In genomic region chr4:36348403-36348938, GRCh38 we compare ENCODE assay signal across 9 cellular contexts.
A peak's percentile ranks its signal among the peaks of the same experiment; 100 is the strongest.
DNase-seq lines count a peak whose midpoint lies in the region; ATAC-seq and TF ChIP-seq lines count a peak whose summit lies in the region.
"Had no signal": no experiment of that assay in that cellular context is flagged by ENCODE, and none has a peak within 500 bp of the region (broad histone marks: within the 10 kb centered on the region; RNA-seq: fewer than 3 reads in every experiment).

No MANE protein-coding gene starts in this region.

- DNase-seq in activated gamma-delta T cell treated with anti-CD3 and anti-CD28 coated beads, Interleukin-2, amount 50 U/mL, for 16 hours (ENCODE audit: low read depth), result peak; percentile 24
- DNase-seq in activated gamma-delta T cell (lab: John Stamatoyannopoulos, UW) (no peak), tibial artery (no peak), HUDEP-2 (lab: John Stamatoyannopoulos, UW; ENCODE audit: unreplicated experiment in 76 of 76) (no peak), ascending aorta (ENCODE audit: low spot score in 2 of 2) (no peak)
- peak; percentile 55 for DNase-seq in activated CD8-positive, alpha-beta memory T cell treated with anti-CD3 and anti-CD28 coated beads, Interleukin-2, amount 10 ng/mL, durations not matched to agents 7 days and 5 days
- peak; percentile 46 for DNase-seq in stimulated activated naive CD8-positive, alpha-beta T cell treated with anti-CD3 and anti-CD28 coated beads, Interleukin-15, Interleukin-2, amounts not matched to agents 100 U/mL and 50 U/mL, for 24 hours

- TF ChIP-seq CTCF in tibial artery (IDR thresholded peaks at IDR 0.05), result no peak
- no peak for TF ChIP-seq CTCF in ascending aorta (IDR thresholded peaks at IDR 0.05)

- no peaks in the 10 kb centered on the region for H3K4me1 ChIP-seq in tibial artery
- no peaks in the 10 kb centered on the region for H3K4me1 ChIP-seq in ascending aorta

- no peaks in the 10 kb centered on the region for H3K9me3 ChIP-seq in tibial artery
- H3K9me3 ChIP-seq in ascending aorta, result no peaks in the 10 kb centered on the region

- H3K27ac ChIP-seq in tibial artery (no peak overlapping the region), ascending aorta (no peak overlapping the region)
- H3K27ac ChIP-seq: C4-2B had no signal

- H3K4me1 Mint-ChIP-seq in activated CD8-positive, alpha-beta memory T cell treated with anti-CD3 and anti-CD28 coated beads, Interleukin-2, amount 10 ng/mL, durations not matched to agents 7 days and 5 days, result peaks cover 35% of the 10 kb centered on the region

- H3K4me3 ChIP-seq in tibial artery, result no peak overlapping the region
- no peak overlapping the region for H3K4me3 ChIP-seq in ascending aorta

- peak overlapping the region; percentile 63 for H3K27ac Mint-ChIP-seq in activated CD8-positive, alpha-beta memory T cell treated with anti-CD3 and anti-CD28 coated beads, Interleukin-2, amount 10 ng/mL, durations not matched to agents 7 days and 5 days

- H3K27me3 Mint-ChIP-seq in activated CD8-positive, alpha-beta memory T cell treated with anti-CD3 and anti-CD28 coated beads, Interleukin-2, amount 10 ng/mL, durations not matched to agents 7 days and 5 days, result no peaks in the 10 kb centered on the region

- no peaks in the 10 kb centered on the region for H3K36me3 Mint-ChIP-seq in activated CD8-positive, alpha-beta memory T cell treated with anti-CD3 and anti-CD28 coated beads, Interleukin-2, amount 10 ng/mL, durations not matched to agents 7 days and 5 days

- H3K9me3 Mint-ChIP-seq in activated CD8-positive, alpha-beta memory T cell treated with anti-CD3 and anti-CD28 coated beads, Interleukin-2, amount 10 ng/mL, durations not matched to agents 7 days and 5 days (ENCODE audit: low read depth), result no peaks in the 10 kb centered on the region

- intact Hi-C loops in tibial artery (cut with DNase I; ENCODE audit: low total_unique reads), result no loop called here
- intact Hi-C loops in ascending aorta (cut with DNase I), result no loop called here

- H3K36me3 ChIP-seq in tibial artery, result no peaks in the 10 kb centered on the region
- H3K36me3 ChIP-seq in ascending aorta, result no peaks in the 10 kb centered on the region

- CTCF ChIA-PET in activated CD8-positive, alpha-beta memory T cell treated with anti-CD3 and anti-CD28 coated beads, Interleukin-2, amount 10 ng/mL, durations not matched to agents 7 days and 5 days (lab: Charles Lee), result interaction anchor here (0.7 to 3.7 kb wide), 6 partner anchors 9 to 159 kb away, joined by 3 to 64 read pairs (median 6); no protein-coding TSS in a partner anchor

- H3K27me3 ChIP-seq in tibial artery (no peaks in the 10 kb centered on the region), ascending aorta (no peaks in the 10 kb centered on the region)

- H3K4me3 Mint-ChIP-seq in activated CD8-positive, alpha-beta memory T cell treated with anti-CD3 and anti-CD28 coated beads, Interleukin-2, amount 10 ng/mL, durations not matched to agents 7 days and 5 days, result no peak overlapping the region

- peak; percentile 85 for ATAC-seq in HG02970 (IDR thresholded peaks at IDR 0.05; ENCODE audit: low FRiP score, unreplicated experiment)
- peak; percentile 67 for ATAC-seq in activated CD8-positive, alpha-beta memory T cell treated with anti-CD3 and anti-CD28 coated beads, Interleukin-2, amount 10 ng/mL, durations not matched to agents 7 days and 5 days
- peak; percentile 97 for ATAC-seq in stimulated activated naive CD8-positive, alpha-beta T cell treated with anti-CD3 and anti-CD28 coated beads, Interleukin-15, Interleukin-2, amounts not matched to agents 100 U/mL and 50 U/mL, for 24 hours

Comparison
In these comparisons a context has a peak if more than half of its experiments do, and no peak if none do; other contexts are left out.
1. DNase-seq: peak in activated gamma-delta T cell treated with anti-CD3 and anti-CD28 coated beads, Interleukin-2, amount 50 U/mL, for 16 hours (single experiment), activated CD8-positive, alpha-beta memory T cell treated with anti-CD3 and anti-CD28 coated beads, Interleukin-2, amount 10 ng/mL, durations not matched to agents 7 days and 5 days (single experiment) and stimulated activated naive CD8-positive, alpha-beta T cell treated with anti-CD3 and anti-CD28 coated beads, Interleukin-15, Interleukin-2, amounts not matched to agents 100 U/mL and 50 U/mL, for 24 hours (single experiment); none in activated gamma-delta T cell (single experiment), tibial artery (0 of 2), HUDEP-2 (0 of 76) and ascending aorta (0 of 2).
2. Peak in every context shown above with its lines, with median percentiles within 50 percentile points of each other: ATAC-seq.